8 cellular contexts compared by ENCODE assay signal in genomic region chr4:25914670-25915358, GRCh38. TPM values are rescaled to one million over a fixed set of nuclear protein-coding genes. Genes with fewer than 3 reads are reported as not detected.
DNase-seq lines count a peak whose midpoint lies in the region; ATAC-seq, FAIRE-seq and TF ChIP-seq lines count a peak whose summit lies in the region.

No MANE protein-coding gene starts in this region.

- H3K27ac ChIP-seq in CD8-positive, alpha-beta memory T cell (ENCODE audit: low read depth, low read length) = peak overlapping the region; percentile 92
- peak overlapping the region; percentile 84 for H3K27ac ChIP-seq in GM12878 (ENCODE audit: control insufficient read depth, insufficient read depth)
- H3K27ac ChIP-seq in mesodermal cell (ENCODE audit: low read depth, low read length, severe bottlenecking) = peak overlapping the region; percentile 80

- H3K36me3 Mint-ChIP-seq in CD8-positive, alpha-beta memory T cell = peaks cover 0 to 12% (median 0%) of the 10 kb centered on the region in 3 donors

- no peaks in the 10 kb centered on the region for H3K27me3 Mint-ChIP-seq in CD8-positive, alpha-beta memory T cell

- peak overlapping the region; percentile 93 to 99 (median 97) for H3K4me3 Mint-ChIP-seq in CD8-positive, alpha-beta memory T cell

- ATAC-seq in HG03439 (IDR thresholded peaks at IDR 0.05; ENCODE audit: unreplicated experiment) (peak; percentile 3), GM12878 (peak; percentile 3), GM21786 (IDR thresholded peaks at IDR 0.05; ENCODE audit: unreplicated experiment) (no peak)

- no peak for TF ChIP-seq RAD21 in GM12878 (IDR thresholded peaks at IDR 0.05; ENCODE audit: insufficient read depth, low read depth, low read length)

- no peaks in the 10 kb centered on the region for H3K9me3 Mint-ChIP-seq in CD8-positive, alpha-beta memory T cell

- H3K79me2 ChIP-seq in GM12878 (ENCODE audit: control insufficient read depth, insufficient read depth, low read length) = peaks cover 2% of the 10 kb centered on the region; the same call in 1 of the 2 replicates

- H2AFZ ChIP-seq in GM12878 (ENCODE audit: control insufficient read depth, low read depth, low read length) = peak overlapping the region; percentile 98

- no peak for TF ChIP-seq CTCF in GM12878 (IDR thresholded peaks at IDR 0.05 in 2 of 3, conservative IDR thresholded peaks at IDR 0.05 in 1 of 3; ENCODE audit: control insufficient read depth in 2 of 3, extremely low read depth in 1 of 3, insufficient read depth in 1 of 3, low read depth in 3 of 3, low read length in 3 of 3)
- TF ChIP-seq CTCF in GM10248 (IDR thresholded peaks at IDR 0.05; ENCODE audit: control extremely low read depth, extremely low read depth, low read depth, missing control alignments) = no peak

- POLR2A ChIA-PET in CD8-positive, alpha-beta memory T cell (lab: Charles Lee) = interaction anchor here (1.4 to 2.3 kb wide), 3 partner anchors 53 to 669 kb away, joined by 4 to 22 read pairs (median 10); partner anchors contain the start of gene TBC1D19
- POLR2A ChIA-PET in GM12878 (lab: Charles Lee) = interaction anchor here (0.6 to 1.2 kb wide), 7 partner anchors 13 to 668 kb away, joined by 3 to 6 read pairs (median 3); no protein-coding TSS in a partner anchor
- POLR2A ChIA-PET in GM10248 (lab: Yijun Ruan, JAX) = no interaction called here

- peak overlapping the region; percentile 84 for H3K4me3 ChIP-seq in CD8-positive, alpha-beta memory T cell (ENCODE audit: low read length)
- H3K4me3 ChIP-seq in GM12878 (peak overlapping the region; percentile 73), mesodermal cell (ENCODE audit: extremely low read depth, insufficient read depth, low read length, poor library complexity, severe bottlenecking) (peak overlapping the region; percentile 63)

- SMC1A ChIA-PET in GM12878 (lab: Charles Lee; ENCODE audit: uncharacterized antibody, unreplicated experiment) = interaction anchor here (0.9 to 4.2 kb wide), 14 partner anchors 30 to 161 kb away, joined by 3 to 22 read pairs (median 4); no protein-coding TSS in a partner anchor

- H3K4me1 Mint-ChIP-seq in CD8-positive, alpha-beta memory T cell = peaks cover 18 to 30% (median 24%) of the 10 kb centered on the region in 3 donors

- CTCF ChIA-PET in CD8-positive, alpha-beta memory T cell (lab: Charles Lee) = interaction anchor here (1.2 to 3.4 kb wide), 2 partner anchors 55 to 60 kb away, joined by 6 to 11 read pairs; no protein-coding TSS in a partner anchor
- CTCF ChIA-PET in GM12878 (lab: Yijun Ruan, JAX) = interaction anchor here (1.0 to 3.6 kb wide), 2 partner anchors 11 to 57 kb away, joined by 3 to 20 read pairs; no protein-coding TSS in a partner anchor
- CTCF ChIA-PET in GM10248 (lab: Yijun Ruan, JAX) = interaction anchor here (1.0 to 2.1 kb wide), 6 partner anchors 11 to 415 kb away, joined by 3 to 8 read pairs (median 4); no protein-coding TSS in a partner anchor

- TF ChIP-seq EP300 in GM12878 (IDR thresholded peaks at IDR 0.05; ENCODE audit: borderline replicate concordance in 1 of 2, control insufficient read depth in 1 of 2, low read depth in 2 of 2, low read length in 2 of 2) = no peak

- peak overlapping the region; percentile 100 for H3K4me2 ChIP-seq in GM12878 (ENCODE audit: control insufficient read depth, insufficient read depth)

- FAIRE-seq in GM12878 (lab: Jason Lieb, UNC) = no peak

- in situ Hi-C loops in GM12878 (cut with MboI) = no loop called here

- peak overlapping the region; percentile 85 for H3K9ac ChIP-seq in GM12878 (ENCODE audit: control insufficient read depth, insufficient read depth, low read length)

- RAD21 ChIA-PET in GM12878 (lab: Charles Lee; ENCODE audit: unreplicated experiment) = interaction anchor here (1.2 to 3.1 kb wide), 6 partner anchors 37 to 60 kb away, joined by 3 to 15 read pairs (median 6); no protein-coding TSS in a partner anchor

- H3K27me3 ChIP-seq in CD8-positive, alpha-beta memory T cell (ENCODE audit: insufficient read depth, low read length, poor library complexity, severe bottlenecking) = no peaks in the 10 kb centered on the region
- H3K27me3 ChIP-seq in GM12878 (replicated peaks in 1 of 2; ENCODE audit: control insufficient read depth in 2 of 2, insufficient read depth in 2 of 2, low read length in 1 of 2) = no peaks in the 10 kb centered on the region

- no peak for TF ChIP-seq POLR2A in GM12878 (IDR thresholded peaks at IDR 0.05; ENCODE audit: low read depth, low read length)

- WGBS in GM12878 (ENCODE audit: insufficient coverage, insufficient replicate concordance, low lambda C conversion rate, missing lambda C conversion rate) = 36% methylated on average over 8 of the region's 8 CpGs
- 57% methylated on average over 3 of the region's 8 CpGs; no CpG with 5 or more reads in 1 of the 2 experiments for WGBS in mesodermal cell (ENCODE audit: insufficient coverage in 2 of 2), 2 experiments

- H3K9me3 ChIP-seq in CD8-positive, alpha-beta memory T cell (ENCODE audit: low read length) = no peaks in the 10 kb centered on the region
- H3K9me3 ChIP-seq in GM12878 (replicated peaks; ENCODE audit: control insufficient read depth, insufficient read depth, low read length) = no peaks in the 10 kb centered on the region
- peaks cover 2% of the 10 kb centered on the region for H3K9me3 ChIP-seq in mesodermal cell (ENCODE audit: control insufficient read depth, low read length)

- peak overlapping the region; percentile 93 to 99 (median 97) for H3K27ac Mint-ChIP-seq in CD8-positive, alpha-beta memory T cell

- no peaks in the 10 kb centered on the region for H3K36me3 ChIP-seq in CD8-positive, alpha-beta memory T cell (ENCODE audit: insufficient read depth, low read length)
- H3K36me3 ChIP-seq in GM12878 (ENCODE audit: control insufficient read depth in 2 of 2, insufficient read depth in 2 of 2, low read length in 1 of 2) (no peaks in the 10 kb centered on the region), mesodermal cell (ENCODE audit: control insufficient read depth, insufficient read depth, low read length) (peaks cover 3% of the 10 kb centered on the region)

- no peak for DNase-seq in CD8-positive, alpha-beta memory T cell
- DNase-seq in GM12878 (ENCODE audit: low read depth, low spot score) = no peak
- DNase-seq in iPS-NIHi7 (ENCODE audit: extremely low spot score) = no peak
- DNase-seq in NCI-H446 (lab: John Stamatoyannopoulos, UW) = no peak
- DNase-seq in GM10248 (ENCODE audit: extremely low spot score) = no peak

- H3K4me1 ChIP-seq in CD8-positive, alpha-beta memory T cell (ENCODE audit: insufficient read depth, low read length) = peaks cover 19% of the 10 kb centered on the region
- H3K4me1 ChIP-seq in GM12878 (ENCODE audit: control insufficient read depth, insufficient read depth, low read length) = peaks cover 18% of the 10 kb centered on the region
- H3K4me1 ChIP-seq in mesodermal cell (ENCODE audit: control insufficient read depth, insufficient read depth, low read length, poor library complexity, severe bottlenecking) = no peaks in the 10 kb centered on the region

- intact Hi-C loops in GM12878 (cut with micrococcal nuclease; ENCODE audit: unreplicated experiment) = loop anchor here (1.0 kb wide), 1 partner anchor 23 kb away; no protein-coding TSS in a partner anchor

- no TSS peak for BruUV-seq in GM12878 (replicated peaks; lab: Mats Ljungman, UMichigan)

- no peaks in the 10 kb centered on the region for H4K20me1 ChIP-seq in GM12878 (ENCODE audit: control insufficient read depth, insufficient read depth)

RNA-seq across cellular contexts. Expression of gene SMIM20, which starts 0.8 kb away (rescaled TPM):
- total RNA-seq in CD8-positive, alpha-beta memory T cell = 10 to 100 TPM; 25.1 to 28.5 TPM
- polyA plus RNA-seq in CD8-positive, alpha-beta memory T cell = 47.3 TPM
- total RNA-seq in GM12878 (2013; cell fraction: nucleolus; rRNA removed) = 3.4 and 6.1 TPM in 2 replicates
- total RNA-seq in GM12878 (2014; rRNA removed) (19.8 and 26.9 TPM in 2 replicates), GM12878 (2014; rRNA removed; fragmentation: Illumina TruSeq; extraction: Trizol) (21.8 and 22.3 TPM in 2 replicates), GM12878 (2021) (17.3 and 18.3 TPM in 2 replicates)
- 25.9 TPM for polyA plus RNA-seq in GM12878 (2011; ENCODE audit: low read depth)
- polyA plus RNA-seq in GM12878 (2011; rRNA removed) (33.7 and 52.5 TPM in 2 replicates), GM12878 (2014; fragmentation: Illumina TruSeq; extraction: Trizol) (19.8 and 24.0 TPM in 2 replicates), GM12878 (2014; fragmentation: Nextera tagmentation; extraction: Ambion mirVana) (10 to 100 TPM; 32.5 to 32.6 TPM), GM12878 (2014; rRNA removed) (22.5 and 25.0 TPM in 2 replicates), GM12878 (2016; fragmentation: Nextera tagmentation; extraction: Ambion mirVana) (10 to 100 TPM; 35.2 to 38.0 TPM)
- polyA plus RNA-seq in GM12878 (2011; cell fraction: cytosol; rRNA removed) = 15.9 and 17.9 TPM in 2 replicates
- 7.0 and 7.9 TPM in 2 replicates for polyA plus RNA-seq in GM12878 (2011; cell fraction: nucleus; rRNA removed)
- 31.8 and 32.8 TPM in 2 replicates for polyA plus RNA-seq in GM12878 (2012)
- 3.4 and 4.9 TPM in 2 replicates for polyA minus RNA-seq in GM12878 (2011; rRNA and poly(A)+ RNA removed)
- 3.2 and 6.7 TPM in 2 replicates for polyA minus RNA-seq in GM12878 (2011; cell fraction: cytosol; rRNA and poly(A)+ RNA removed)
- polyA minus RNA-seq in GM12878 (2011; cell fraction: nucleus; rRNA and poly(A)+ RNA removed) = 1.1 and 1.5 TPM in 2 replicates
- polyA plus RNA-seq in mesodermal cell (2013, experiment 1 of 2) = 48.3 TPM
- polyA plus RNA-seq in mesodermal cell (2013, experiment 2 of 2) = 45.7 TPM

RNA-seq across cellular contexts. Expression of gene SEL1L3, which starts 52.0 kb away (rescaled TPM):
- 10 to 100 TPM; 36.4 to 46.2 TPM for total RNA-seq in CD8-positive, alpha-beta memory T cell
- polyA plus RNA-seq in CD8-positive, alpha-beta memory T cell = 63.7 TPM
- total RNA-seq in GM12878 (2013; cell fraction: nucleolus; rRNA removed) = 303 and 318 TPM in 2 replicates
- total RNA-seq in GM12878 (2014; rRNA removed) (49.5 and 56.9 TPM in 2 replicates), GM12878 (2014; rRNA removed; fragmentation: Illumina TruSeq; extraction: Trizol) (64.8 and 71.3 TPM in 2 replicates), GM12878 (2021) (52.0 and 54.6 TPM in 2 replicates)
- polyA plus RNA-seq in GM12878 (2011; ENCODE audit: low read depth) = 65.9 TPM
- polyA plus RNA-seq in GM12878 (2011; rRNA removed) (43.2 and 48.5 TPM in 2 replicates), GM12878 (2014; fragmentation: Illumina TruSeq; extraction: Trizol) (82.2 and 100 TPM in 2 replicates), GM12878 (2014; fragmentation: Nextera tagmentation; extraction: Ambion mirVana) (10 to 100 TPM; 26.9 to 28.4 TPM), GM12878 (2014; rRNA removed) (48.3 and 51.4 TPM in 2 replicates), GM12878 (2016; fragmentation: Nextera tagmentation; extraction: Ambion mirVana) (10 to 100 TPM; 20.4 to 29.5 TPM)
- polyA plus RNA-seq in GM12878 (2011; cell fraction: cytosol; rRNA removed) = 18.9 and 20.7 TPM in 2 replicates
- 29.6 and 33.5 TPM in 2 replicates for polyA plus RNA-seq in GM12878 (2011; cell fraction: nucleus; rRNA removed)
- 59.5 and 76.1 TPM in 2 replicates for polyA plus RNA-seq in GM12878 (2012)
- polyA minus RNA-seq in GM12878 (2011; rRNA and poly(A)+ RNA removed) = 72.8 and 86.8 TPM in 2 replicates
- 13.0 and 18.8 TPM in 2 replicates for polyA minus RNA-seq in GM12878 (2011; cell fraction: cytosol; rRNA and poly(A)+ RNA removed)
- polyA minus RNA-seq in GM12878 (2011; cell fraction: nucleus; rRNA and poly(A)+ RNA removed) = 27.8 and 34.7 TPM in 2 replicates
- 20.8 TPM for polyA plus RNA-seq in mesodermal cell (2013, experiment 1 of 2)
- polyA plus RNA-seq in mesodermal cell (2013, experiment 2 of 2) = 15.9 TPM
